Comparison of ENCODE assay signal across 8 cellular contexts in the genomic region with DNA sequence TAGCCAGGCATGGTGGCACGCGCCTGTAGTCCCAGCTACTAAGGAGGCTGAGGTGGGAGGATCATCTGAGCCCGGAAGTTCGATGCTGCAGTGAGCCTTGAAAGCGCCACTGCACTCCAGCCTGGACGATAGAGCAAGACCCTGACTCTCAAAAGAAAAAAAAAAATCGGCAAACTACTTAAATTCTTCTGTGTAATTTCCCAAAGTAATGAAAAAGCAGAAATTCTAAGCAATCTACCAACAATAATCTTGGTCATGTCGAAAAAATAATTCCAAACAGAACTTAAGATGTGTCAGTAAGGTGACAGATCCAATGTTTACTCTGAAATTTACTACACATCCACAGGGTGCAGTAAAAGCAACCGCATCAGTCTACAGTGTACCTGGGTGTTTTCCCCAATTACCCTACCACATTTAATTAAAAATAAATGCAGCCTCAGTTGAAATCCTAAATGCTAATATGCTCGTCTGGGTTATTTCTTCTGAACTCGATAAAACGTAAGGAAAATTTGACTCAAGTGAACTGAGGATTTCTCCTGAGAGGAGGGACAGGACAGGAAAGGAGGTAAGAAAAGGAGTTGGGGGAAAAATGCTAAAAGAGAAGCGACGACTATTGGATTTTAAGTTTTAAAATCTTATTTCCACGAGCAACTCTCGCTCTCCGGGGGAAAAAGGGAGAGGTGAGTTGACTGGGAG. TPM values are rescaled to one million over a fixed set of nuclear protein-coding genes. Genes with fewer than 3 reads are reported as not detected.
A peak's percentile ranks its signal among the peaks of the same experiment; 100 is the strongest.
DNase-seq lines count a peak whose midpoint lies in the region; ATAC-seq and TF ChIP-seq lines count a peak whose summit lies in the region.

No MANE protein-coding gene starts in this region.

- H3K4me1 Mint-ChIP-seq in activated CD4-positive, alpha-beta memory T cell treated with anti-CD3 and anti-CD28 coated beads for 36 hours (ENCODE audit: low read depth): peaks cover 33% of the 10 kb centered on the region

- POLR2A ChIA-PET in activated CD4-positive, alpha-beta memory T cell treated with anti-CD3 and anti-CD28 coated beads for 36 hours (lab: Charles Lee): interaction anchor here (1.0 to 1.2 kb wide), 2 partner anchors 44 to 47 kb away, joined by 3 to 5 read pairs; partner anchors contain the start of gene BPNT1

- peak overlapping the region; percentile 87 to 90 (median 87) for H3K27ac ChIP-seq in gastrocnemius medialis

- H3K36me3 Mint-ChIP-seq in activated CD4-positive, alpha-beta memory T cell treated with anti-CD3 and anti-CD28 coated beads for 36 hours: peaks cover 17% of the 10 kb centered on the region

- TF ChIP-seq CTCF in gastrocnemius medialis (IDR thresholded peaks at IDR 0.05 in 4 of 5, conservative IDR thresholded peaks at IDR 0.05 in 1 of 5): no peak

- peak overlapping the region; percentile 94 for H3K4me3 Mint-ChIP-seq in activated CD4-positive, alpha-beta memory T cell treated with anti-CD3 and anti-CD28 coated beads for 36 hours

- H3K36me3 ChIP-seq in gastrocnemius medialis: no peaks in the 10 kb centered on the region

- H3K4me3 ChIP-seq in gastrocnemius medialis: peak overlapping the region; percentile 72 to 93 (median 86)

- in situ Hi-C loops in gastrocnemius medialis (cut with MboI; ENCODE audit: low sequenced_read_pairs in 4 of 4): no loop called here

- peak; percentile 2 to 22 for ATAC-seq in gastrocnemius medialis

- CTCF ChIA-PET in activated CD4-positive, alpha-beta memory T cell treated with anti-CD3 and anti-CD28 coated beads for 36 hours (lab: Charles Lee): interaction anchor here (0.6 to 1.0 kb wide), 3 partner anchors 33 to 47 kb away, joined by 3 read pairs; partner anchors contain the start of gene BPNT1

- H3K4me1 ChIP-seq in gastrocnemius medialis: peaks cover 15 to 20% of the 10 kb centered on the region in 2 donors

- no peaks in the 10 kb centered on the region for H3K9me3 Mint-ChIP-seq in activated CD4-positive, alpha-beta memory T cell treated with anti-CD3 and anti-CD28 coated beads for 36 hours

- H3K27ac Mint-ChIP-seq in activated CD4-positive, alpha-beta memory T cell treated with anti-CD3 and anti-CD28 coated beads for 36 hours: peak overlapping the region; percentile 96

- intact Hi-C loops in activated CD4-positive, alpha-beta memory T cell treated with anti-CD3 and anti-CD28 coated beads for 36 hours (cut with micrococcal nuclease): loop anchor here (1.0 to 2.0 kb wide), 4 partner anchors 44 to 871 kb away; partner anchors contain the start of genes BPNT1 and RAB3GAP2
- intact Hi-C loops in gastrocnemius medialis (cut with DNase I; ENCODE audit: low total_unique reads): loop anchor here (1.0 kb wide), 2 partner anchors 44 to 49 kb away; partner anchors contain the start of genes BPNT1 and IARS2

- DNase-seq in NCI-H2227 (lab: John Stamatoyannopoulos, UW; ENCODE audit: unreplicated experiment): peak; percentile 20
- DNase-seq in NCI-H2227 treated with DMSO at 0.1 percent for 48 hours (lab: John Stamatoyannopoulos, UW): no peak
- peak; percentile 7 for DNase-seq in HT1080 (ENCODE audit: low read depth)
- peak; percentile 43 for DNase-seq in activated CD4-positive, alpha-beta memory T cell treated with anti-CD3 and anti-CD28 coated beads for 36 hours
- DNase-seq in globus pallidus (ENCODE audit: low spot score): peak; percentile 13
- no peak for DNase-seq in gastrocnemius medialis
- DNase-seq in NCI-H1436 treated with DMSO at 0.1 percent for 48 hours (lab: John Stamatoyannopoulos, UW): no peak
- no peak for DNase-seq in NCI-H187 treated with DMSO at 0.1 percent for 48 hours (lab: John Stamatoyannopoulos, UW)

- H3K27me3 ChIP-seq in gastrocnemius medialis: no peaks in the 10 kb centered on the region

- no peaks in the 10 kb centered on the region for H3K9me3 ChIP-seq in gastrocnemius medialis

- H3K27me3 Mint-ChIP-seq in activated CD4-positive, alpha-beta memory T cell treated with anti-CD3 and anti-CD28 coated beads for 36 hours: no peaks in the 10 kb centered on the region

- no peak for TF ChIP-seq POLR2A in gastrocnemius medialis (IDR thresholded peaks at IDR 0.05)

RNA-seq across cellular contexts. Expression of gene EPRS1, which starts 0.8 kb away (rescaled TPM):
- total RNA-seq in HT1080 (2014; rRNA removed; shearing (Covaris generic)): 89.2 and 95.3 TPM in 2 replicates
- 93.4 and 119 TPM in 2 replicates for polyA plus RNA-seq in HT1080 (2015; cell fraction: cytosol; rRNA removed)
- polyA plus RNA-seq in HT1080 (2015; cell fraction: nucleus; rRNA removed): 300 and 307 TPM in 2 replicates
- 100 to 1,000 TPM; 191 to 198 TPM for total RNA-seq in activated CD4-positive, alpha-beta memory T cell treated with anti-CD3 and anti-CD28 coated beads for 36 hours
- total RNA-seq in gastrocnemius medialis: 10 to 100 TPM; 47.4 to 89.6 (median 73.9) TPM

RNA-seq across cellular contexts. Expression of gene BPNT1, which starts 44.1 kb away (rescaled TPM):
- total RNA-seq in HT1080 (2014; rRNA removed; shearing (Covaris generic)): 27.4 and 29.2 TPM in 2 replicates
- polyA plus RNA-seq in HT1080 (2015; cell fraction: cytosol; rRNA removed): 13.6 and 15.0 TPM in 2 replicates
- 17.9 and 18.6 TPM in 2 replicates for polyA plus RNA-seq in HT1080 (2015; cell fraction: nucleus; rRNA removed)
- total RNA-seq in activated CD4-positive, alpha-beta memory T cell treated with anti-CD3 and anti-CD28 coated beads for 36 hours: 10 to 100 TPM; 20.5 to 25.8 TPM
- 10 to 100 TPM in 1 of 4 donors, 1 to 10 TPM in 3; 5.2 to 27.5 (median 9.2) TPM for total RNA-seq in gastrocnemius medialis

RNA-seq across cellular contexts. Expression of gene IARS2, which starts 48.4 kb away (rescaled TPM):
- total RNA-seq in HT1080 (2014; rRNA removed; shearing (Covaris generic)): 87.0 and 104 TPM in 2 replicates
- 76.9 and 89.1 TPM in 2 replicates for polyA plus RNA-seq in HT1080 (2015; cell fraction: cytosol; rRNA removed)
- polyA plus RNA-seq in HT1080 (2015; cell fraction: nucleus; rRNA removed): 132 and 143 TPM in 2 replicates
- 10 to 100 TPM; 77.6 to 79.2 TPM for total RNA-seq in activated CD4-positive, alpha-beta memory T cell treated with anti-CD3 and anti-CD28 coated beads for 36 hours
- 10 to 100 TPM; 64.7 to 83.6 (median 74.6) TPM for total RNA-seq in gastrocnemius medialis

Comparison
In these comparisons a context has a peak if more than half of its experiments do, and no peak if none do; other contexts are left out.
1. DNase-seq: peak in NCI-H2227 (single experiment), HT1080 (single experiment), activated CD4-positive, alpha-beta memory T cell treated with anti-CD3 and anti-CD28 coated beads for 36 hours (single experiment) and globus pallidus (single experiment); none in NCI-H2227 treated with DMSO at 0.1 percent for 48 hours (single experiment), gastrocnemius medialis (0 of 2), NCI-H1436 treated with DMSO at 0.1 percent for 48 hours (single experiment) and NCI-H187 treated with DMSO at 0.1 percent for 48 hours (single experiment).